ENCODE assay signal across 16 cellular contexts in genomic region chr5:6728795-6729183, GRCh38. TPM values are rescaled to one million over a fixed set of nuclear protein-coding genes. Genes with fewer than 3 reads are reported as not detected.
DNase-seq lines count a peak whose midpoint lies in the region; ATAC-seq, FAIRE-seq and TF ChIP-seq lines count a peak whose summit lies in the region.
"Had no signal": no experiment of that assay in that cellular context is flagged by ENCODE, and none has a peak within 500 bp of the region (broad histone marks: within the 10 kb centered on the region; RNA-seq: fewer than 3 reads in every experiment).

No MANE protein-coding gene starts in this region.

- intact Hi-C loops in GM12878 (cut with micrococcal nuclease; ENCODE audit: unreplicated experiment) = loop anchor here (1.0 to 2.0 kb wide), 2 partner anchors 9 to 16 kb away; partner anchors contain the start of gene TENT4A
- intact Hi-C loops in Calu3 (cut with micrococcal nuclease; ENCODE audit: unreplicated experiment) = no loop called here

- H3K4me3 Mint-ChIP-seq in stimulated activated naive CD8-positive, alpha-beta T cell treated with anti-CD3 and anti-CD28 coated beads, Interleukin-15, Interleukin-2, amounts not matched to agents 100 ng/mL and 50 ng/mL, for 24 hours = peak overlapping the region; percentile 28
- no peak overlapping the region for H3K4me3 Mint-ChIP-seq in Calu3 (ENCODE audit: low read depth, unreplicated experiment)

- H3K79me2 ChIP-seq in OCI-LY3 (ENCODE audit: low read length) = peaks cover 95% of the 10 kb centered on the region
- peaks cover 98% of the 10 kb centered on the region for H3K79me2 ChIP-seq in GM12878 (ENCODE audit: control insufficient read depth, insufficient read depth, low read length)

- FAIRE-seq in GM12878 (lab: Jason Lieb, UNC) = no peak

- peaks cover 91% of the 10 kb centered on the region for H3K4me1 Mint-ChIP-seq in stimulated activated naive CD8-positive, alpha-beta T cell treated with anti-CD3 and anti-CD28 coated beads, Interleukin-15, Interleukin-2, amounts not matched to agents 100 ng/mL and 50 ng/mL, for 24 hours (ENCODE audit: low read depth)
- H3K4me1 Mint-ChIP-seq in Calu3 (ENCODE audit: low read depth, unreplicated experiment) = peaks cover 57% of the 10 kb centered on the region

- peak overlapping the region; percentile 99 for H3K4me2 ChIP-seq in OCI-LY3 (ENCODE audit: low read length)
- peak overlapping the region; percentile 85 for H3K4me2 ChIP-seq in GM12878 (ENCODE audit: control insufficient read depth, insufficient read depth)
- H3K4me2 ChIP-seq: PC-9, SK-N-SH had no signal

- peak overlapping the region; percentile 58 for H3K27ac Mint-ChIP-seq in stimulated activated naive CD8-positive, alpha-beta T cell treated with anti-CD3 and anti-CD28 coated beads, Interleukin-15, Interleukin-2, amounts not matched to agents 100 ng/mL and 50 ng/mL, for 24 hours
- H3K27ac Mint-ChIP-seq in Calu3 (ENCODE audit: unreplicated experiment) = no peak overlapping the region

- no peak for TF ChIP-seq RAD21 in GM12878 (IDR thresholded peaks at IDR 0.05; ENCODE audit: insufficient read depth, low read depth, low read length)

- POLR2A ChIA-PET in GM12878 (lab: Charles Lee) = interaction anchor here (0.6 to 5.4 kb wide), 5 partner anchors 8 to 31 kb away, joined by 3 to 35 read pairs (median 4); no protein-coding TSS in a partner anchor

- no peak for DNase-seq in stimulated activated naive CD8-positive, alpha-beta T cell treated with anti-CD3 and anti-CD28 coated beads, Interleukin-15, Interleukin-2, amounts not matched to agents 100 U/mL and 50 U/mL, for 24 hours
- DNase-seq in GM12878 (ENCODE audit: low read depth, low spot score) (no peak), DMS153 (lab: John Stamatoyannopoulos, UW) (no peak), COLO829 (ENCODE audit: low spot score) (no peak), Calu3 (no peak), NOMO-1 treated with DMSO at 0.1 percent for 48 hours (lab: John Stamatoyannopoulos, UW; ENCODE audit: unreplicated experiment) (no peak)
- DNase-seq: AML-193, PC-9, testis had no signal

- H3K4me1 ChIP-seq in OCI-LY3 (ENCODE audit: low read length) (peaks cover 73% of the 10 kb centered on the region), GM12878 (ENCODE audit: control insufficient read depth, insufficient read depth, low read length) (peaks cover 60% of the 10 kb centered on the region)

- no peak for ATAC-seq in stimulated activated naive CD8-positive, alpha-beta T cell treated with anti-CD3 and anti-CD28 coated beads, Interleukin-15, Interleukin-2, amounts not matched to agents 100 U/mL and 50 U/mL, for 24 hours
- ATAC-seq in GM12878 = no peak

- CTCF ChIA-PET in GM12878 (lab: Yijun Ruan, JAX) (interaction anchor here (1.6 to 4.5 kb wide), 4 partner anchors 8 to 16 kb away, joined by 3 to 17 read pairs (median 10); no protein-coding TSS in a partner anchor), Calu3 (lab: Charles Lee) (no interaction called here)

- H3K27ac ChIP-seq in OCI-LY3 (ENCODE audit: low read length) = peak overlapping the region; percentile 95
- peak overlapping the region; percentile 84 for H3K27ac ChIP-seq in GM12878 (ENCODE audit: control insufficient read depth, insufficient read depth)
- H3K27ac ChIP-seq: breast epithelium, PC-9, testis had no signal

- H3K36me3 Mint-ChIP-seq in stimulated activated naive CD8-positive, alpha-beta T cell treated with anti-CD3 and anti-CD28 coated beads, Interleukin-15, Interleukin-2, amounts not matched to agents 100 ng/mL and 50 ng/mL, for 24 hours (ENCODE audit: low read depth) = peaks cover 50% of the 10 kb centered on the region
- H3K36me3 Mint-ChIP-seq in Calu3 (ENCODE audit: insufficient read depth, unreplicated experiment) = peaks cover 6% of the 10 kb centered on the region

- TF ChIP-seq CTCF in OCI-LY3 (IDR thresholded peaks at IDR 0.05; ENCODE audit: low read depth, low read length) (no peak), GM12878 (IDR thresholded peaks at IDR 0.05 in 2 of 3, conservative IDR thresholded peaks at IDR 0.05 in 1 of 3; ENCODE audit: control insufficient read depth in 2 of 3, extremely low read depth in 1 of 3, insufficient read depth in 1 of 3, low read depth in 3 of 3, low read length in 3 of 3) (no peak), Calu3 (IDR thresholded peaks at IDR 0.05; ENCODE audit: unreplicated experiment) (no peak)

- in situ Hi-C loops in GM12878 (cut with MboI) = no loop called here

- BruUV-seq in GM12878 (replicated peaks; lab: Mats Ljungman, UMichigan) (no TSS peak), Calu3 (replicated peaks; lab: Mats Ljungman, UMichigan) (no TSS peak)

- H3K4me3 ChIP-seq in OCI-LY3 (ENCODE audit: low read length) (peak overlapping the region; percentile 79), GM12878 (no peak overlapping the region)
- H3K4me3 ChIP-seq: breast epithelium, lung, PC-9, skin epidermis, testis had no signal

- H3K27me3 Mint-ChIP-seq in stimulated activated naive CD8-positive, alpha-beta T cell treated with anti-CD3 and anti-CD28 coated beads, Interleukin-15, Interleukin-2, amounts not matched to agents 100 ng/mL and 50 ng/mL, for 24 hours = no peaks in the 10 kb centered on the region
- no peaks in the 10 kb centered on the region for H3K27me3 Mint-ChIP-seq in Calu3 (ENCODE audit: unreplicated experiment)

- TF ChIP-seq EP300 in GM12878 (IDR thresholded peaks at IDR 0.05; ENCODE audit: borderline replicate concordance in 1 of 2, control insufficient read depth in 1 of 2, low read depth in 2 of 2, low read length in 2 of 2) = no peak

- peak overlapping the region; percentile 74 for H3K9ac ChIP-seq in OCI-LY3 (ENCODE audit: low read length)
- no peak overlapping the region for H3K9ac ChIP-seq in GM12878 (ENCODE audit: control insufficient read depth, insufficient read depth, low read length)
- H3K9ac ChIP-seq: SK-N-SH had no signal

- no peak overlapping the region for H2AFZ ChIP-seq in OCI-LY3 (ENCODE audit: low read depth, low read length)
- no peak overlapping the region for H2AFZ ChIP-seq in GM12878 (ENCODE audit: control insufficient read depth, low read depth, low read length)
- H2AFZ ChIP-seq: PC-9 had no signal

- H3K36me3 ChIP-seq in OCI-LY3 (replicated peaks; ENCODE audit: low read depth, low read length) (peaks cover 32% of the 10 kb centered on the region), GM12878 (ENCODE audit: control insufficient read depth in 2 of 2, insufficient read depth in 2 of 2, low read length in 1 of 2) (peaks cover 5 to 16% of the 10 kb centered on the region in 2 experiments; a peak in 3 of 4 replicates)
- H3K36me3 ChIP-seq: breast epithelium had no signal

- 92% methylated on average over 1 of the region's 1 CpG for WGBS in GM12878 (ENCODE audit: insufficient coverage, insufficient replicate concordance, low lambda C conversion rate, missing lambda C conversion rate)

- H3K9me3 ChIP-seq in OCI-LY3 (ENCODE audit: insufficient read depth, low read length) (no peaks in the 10 kb centered on the region), GM12878 (replicated peaks; ENCODE audit: control insufficient read depth, insufficient read depth, low read length) (no peaks in the 10 kb centered on the region)
- H3K9me3 ChIP-seq: breast epithelium, SK-N-SH, testis had no signal

- H4K20me1 ChIP-seq in OCI-LY3 (ENCODE audit: insufficient read depth, low read length) (peaks cover 54% of the 10 kb centered on the region), GM12878 (ENCODE audit: control insufficient read depth, insufficient read depth) (no peaks in the 10 kb centered on the region)

- H3K27me3 ChIP-seq in OCI-LY3 (ENCODE audit: low read depth, low read length) = no peaks in the 10 kb centered on the region
- no peaks in the 10 kb centered on the region for H3K27me3 ChIP-seq in GM12878 (replicated peaks in 1 of 2; ENCODE audit: control insufficient read depth in 2 of 2, insufficient read depth in 2 of 2, low read length in 1 of 2)
- H3K27me3 ChIP-seq: breast epithelium, dorsolateral prefrontal cortex, testis had no signal

- RAD21 ChIA-PET in GM12878 (lab: Charles Lee; ENCODE audit: unreplicated experiment) = interaction anchor here (0.6 to 5.3 kb wide), 8 partner anchors 8 to 234 kb away, joined by 3 to 32 read pairs (median 6); partner anchors contain the start of genes NSUN2, SRD5A1 and TENT4A

- SMC1A ChIA-PET in GM12878 (lab: Charles Lee; ENCODE audit: uncharacterized antibody, unreplicated experiment) = interaction anchor here (0.9 to 4.8 kb wide), 10 partner anchors 9 to 352 kb away, joined by 3 to 41 read pairs (median 6); partner anchors contain the start of genes NSUN2 and SRD5A1

- no peak for TF ChIP-seq POLR2A in GM12878 (IDR thresholded peaks at IDR 0.05; ENCODE audit: low read depth, low read length)

- no peaks in the 10 kb centered on the region for H3K9me3 Mint-ChIP-seq in stimulated activated naive CD8-positive, alpha-beta T cell treated with anti-CD3 and anti-CD28 coated beads, Interleukin-15, Interleukin-2, amounts not matched to agents 100 ng/mL and 50 ng/mL, for 24 hours
- no peaks in the 10 kb centered on the region for H3K9me3 Mint-ChIP-seq in Calu3 (ENCODE audit: low read depth, unreplicated experiment)

TF ChIP-seq in GM12878, 131 proteins besides CTCF, POLR2A, EP300 and RAD21 (continues in another document):
- TF ChIP-seq NR2F1 (conservative IDR thresholded peaks at IDR 0.05) = 0 out of 2 replicates have a peak, but pooled peaks have one; percentile 26

RNA-seq across cellular contexts. Expression of gene TENT4A, which starts 15.6 kb away (rescaled TPM):
- total RNA-seq in GM12878 (2013; cell fraction: nucleolus; rRNA removed) = 184 and 188 TPM in 2 replicates
- total RNA-seq in GM12878 (2014; rRNA removed) (15.4 and 18.3 TPM in 2 replicates), GM12878 (2014; rRNA removed; fragmentation: Illumina TruSeq; extraction: Trizol) (14.4 and 18.4 TPM in 2 replicates), GM12878 (2021) (26.1 and 30.6 TPM in 2 replicates), Calu3 (2022) (34.4 and 39.9 TPM in 2 replicates)
- 13.0 TPM for polyA plus RNA-seq in GM12878 (2011; ENCODE audit: low read depth)
- polyA plus RNA-seq in GM12878 (2011; rRNA removed) (8.7 and 10.5 TPM in 2 replicates), GM12878 (2014; fragmentation: Illumina TruSeq; extraction: Trizol) (18.4 and 27.5 TPM in 2 replicates), GM12878 (2014; fragmentation: Nextera tagmentation; extraction: Ambion mirVana) (1 to 10 TPM; 1.4 to 2.8 TPM), GM12878 (2014; rRNA removed) (25.8 and 28.7 TPM in 2 replicates), GM12878 (2016; fragmentation: Nextera tagmentation; extraction: Ambion mirVana) (1 to 10 TPM; 2.5 to 3.4 TPM)
- 7.8 and 8.6 TPM in 2 replicates for polyA plus RNA-seq in GM12878 (2011; cell fraction: cytosol; rRNA removed)
- 101 and 119 TPM in 2 replicates for polyA plus RNA-seq in GM12878 (2011; cell fraction: nucleus; rRNA removed)
- polyA plus RNA-seq in GM12878 (2012) = 23.9 and 25.8 TPM in 2 replicates
- 20.3 and 25.2 TPM in 2 replicates for polyA minus RNA-seq in GM12878 (2011; rRNA and poly(A)+ RNA removed)
- polyA minus RNA-seq in GM12878 (2011; cell fraction: cytosol; rRNA and poly(A)+ RNA removed) = 11.1 and 12.5 TPM in 2 replicates
- 49.2 and 70.5 TPM in 2 replicates for polyA minus RNA-seq in GM12878 (2011; cell fraction: nucleus; rRNA and poly(A)+ RNA removed)
